Comparison of ENCODE assay signal across 16 cellular contexts in genomic region chr9:14633148-14633547, GRCh38.
DNase-seq lines count a peak whose midpoint lies in the region; ATAC-seq, FAIRE-seq and TF ChIP-seq lines count a peak whose summit lies in the region.
"Had no signal": no experiment of that assay in that cellular context is flagged by ENCODE, and none has a peak within 500 bp of the region (broad histone marks: within the 10 kb centered on the region; RNA-seq: fewer than 3 reads in every experiment).

No MANE protein-coding gene starts in this region.

- H3K4me3 Mint-ChIP-seq in H9 = no peak overlapping the region
- H3K4me3 Mint-ChIP-seq: CD4-positive, alpha-beta memory T cell had no signal

- H3K18ac ChIP-seq in H9 (ENCODE audit: insufficient read length, low read depth, low read length) = no peak overlapping the region
- no peak overlapping the region for H3K18ac ChIP-seq in H1 (ENCODE audit: extremely low read depth, low read length)

- H4K20me1 ChIP-seq in H9 (ENCODE audit: control insufficient read depth, insufficient read depth, insufficient read length) (no peaks in the 10 kb centered on the region), H1 (replicated peaks in 1 of 2; ENCODE audit: control insufficient read depth in 1 of 2, insufficient read depth in 2 of 2, low read length in 2 of 2) (peaks cover 0 to 2% of the 10 kb centered on the region in 2 experiments)

- H4K5ac ChIP-seq in H9 (ENCODE audit: insufficient read length, low read depth, low read length) (no peak overlapping the region), H1 (ENCODE audit: insufficient read length, low read depth, low read length) (no peak overlapping the region)

- no peaks in the 10 kb centered on the region for H3K4me1 ChIP-seq in H9 (ENCODE audit: insufficient read depth, low read length)
- peaks cover 0 to 3% (median under 1%) of the 10 kb centered on the region in 4 experiments; a peak in 3 of 7 replicates for H3K4me1 ChIP-seq in H1 (replicated peaks in 1 of 4; ENCODE audit: control insufficient read depth in 3 of 4, insufficient read depth in 4 of 4, low read length in 3 of 4)
- no peaks in the 10 kb centered on the region for H3K4me1 ChIP-seq in testis
- H3K4me1 ChIP-seq: A549, BE2C had no signal

- WGBS in H9 (ENCODE audit: extremely low coverage, insufficient read length, low lambda C conversion rate) = no CpG with 5 or more reads among the region's 3 CpGs
- 90% methylated on average over 3 of the region's 3 CpGs; no CpG with 5 or more reads in 1 of the 2 experiments for WGBS in H1 (ENCODE audit: extremely low coverage in 1 of 2, insufficient coverage in 1 of 2, insufficient read length in 1 of 2, insufficient replicate concordance in 2 of 2, low coverage in 1 of 2, low lambda C conversion rate in 2 of 2, missing lambda C conversion rate in 1 of 2), 2 experiments
- 86 to 100% methylated on average over 3 of the region's 3 CpGs for WGBS in testis, 2 donors

- H3K79me1 ChIP-seq in H9 (ENCODE audit: insufficient read depth, low read depth, low read length, poor library complexity, severe bottlenecking) = no peaks in the 10 kb centered on the region
- peaks cover 3% of the 10 kb centered on the region; the same call in 1 of the 2 replicates for H3K79me1 ChIP-seq in H1 (ENCODE audit: low read depth, low read length)

- POLR2A ChIA-PET in H1 (lab: Charles Lee; ENCODE audit: partially characterized antibody) = no interaction called here

- H2AFZ ChIP-seq in H9 (ENCODE audit: low read length) = no peak overlapping the region
- no peak overlapping the region for H2AFZ ChIP-seq in H1 (ENCODE audit: low read length)

- H3K9ac ChIP-seq in H9 (ENCODE audit: extremely low read depth, insufficient read length, low read length) (no peak overlapping the region), H1 (replicated peaks in 1 of 4; ENCODE audit: extremely low read depth in 1 of 4, low read depth in 3 of 4, low read length in 3 of 4) (no peak overlapping the region)

- H3K4me3 ChIP-seq in H1 (ENCODE audit: extremely low read depth in 1 of 4, insufficient read depth in 2 of 4, low read depth in 3 of 4, low read length in 4 of 4) (no peak overlapping the region), testis (no peak overlapping the region)
- H3K4me3 ChIP-seq: A549 had no signal

- intact Hi-C loops in testis (cut with DNase I; ENCODE audit: low total_unique reads) = no loop called here

- no peak overlapping the region for H2BK20ac ChIP-seq in H9 (ENCODE audit: low read depth, low read length, poor library complexity, severe bottlenecking)
- no peak overlapping the region for H2BK20ac ChIP-seq in H1 (ENCODE audit: low read length)

- H3K9me3 Mint-ChIP-seq in H9 = peaks cover 0 to 6% of the 10 kb centered on the region in 2 experiments; a peak in 3 of 5 replicates

- TF ChIP-seq CTCF in H9 (conservative IDR thresholded peaks at IDR 0.05) (peak; percentile 52), H1 (IDR thresholded peaks at IDR 0.05; ENCODE audit: control extremely low read depth in 1 of 3, insufficient read depth in 1 of 3, low read depth in 1 of 3, low read length in 3 of 3) (peak; percentile 32 to 53 (median 36)), testis (IDR thresholded peaks at IDR 0.05) (no peak), GM10266 (IDR thresholded peaks at IDR 0.05; ENCODE audit: control insufficient read depth, insufficient read depth, low read depth, missing control alignments) (no peak)

- no peak for ATAC-seq in HG03442 (IDR thresholded peaks at IDR 0.05; ENCODE audit: unreplicated experiment)
- ATAC-seq: A549 had no signal

- no peak overlapping the region for H2BK120ac ChIP-seq in H9 (ENCODE audit: low read depth, low read length, poor library complexity, severe bottlenecking)
- H2BK120ac ChIP-seq in H1 (replicated peaks; ENCODE audit: low read depth, low read length) = no peak overlapping the region

- CTCF ChIA-PET in H1 (lab: Charles Lee; ENCODE audit: partially characterized antibody) = interaction anchor here (0.8 to 1.5 kb wide), 8 partner anchors 16 to 221 kb away, joined by 3 to 6 read pairs (median 3); no protein-coding TSS in a partner anchor

- H3K79me2 ChIP-seq in H9 (ENCODE audit: insufficient read depth, low read length) (no peaks in the 10 kb centered on the region; the same call in 1 of the 2 replicates), H1 (ENCODE audit: control insufficient read depth in 1 of 2, insufficient read depth in 2 of 2, low read length in 2 of 2) (no peaks in the 10 kb centered on the region; a peak in 1 of 4 replicates)

- H3K4me2 ChIP-seq in H9 (ENCODE audit: insufficient read depth, insufficient read length, low read length) (no peak overlapping the region), H1 (ENCODE audit: insufficient read depth in 1 of 2, low read depth in 2 of 2, low read length in 2 of 2) (no peak overlapping the region)
- H3K4me2 ChIP-seq: A549 had no signal

- TF ChIP-seq POLR2A in H1 (IDR thresholded peaks at IDR 0.05; ENCODE audit: control extremely low read depth in 1 of 2, low read depth in 2 of 2, low read length in 2 of 2) = no peak
- TF ChIP-seq POLR2A in testis (IDR thresholded peaks at IDR 0.05) = no peak

- no peak overlapping the region for H3K27ac ChIP-seq in H9 (ENCODE audit: insufficient read length, low read depth, low read length)
- no peak overlapping the region for H3K27ac ChIP-seq in H1 (ENCODE audit: low read depth, low read length)
- no peak overlapping the region for H3K27ac ChIP-seq in substantia nigra (ENCODE audit: low read depth, low read length, poor library complexity, severe bottlenecking)
- no peak overlapping the region for H3K27ac ChIP-seq in testis
- H3K27ac ChIP-seq: A549, C4-2B, HL-60 had no signal

- H3K9me3 ChIP-seq in H9 (ENCODE audit: control insufficient read depth, low read depth, low read length) (no peaks in the 10 kb centered on the region), H1 (ENCODE audit: insufficient read depth in 2 of 2, low read depth in 1 of 2, low read length in 1 of 2) (no peaks in the 10 kb centered on the region; a peak in 1 of 4 replicates), testis (no peaks in the 10 kb centered on the region)
- H3K9me3 ChIP-seq: A549, BE2C had no signal

- H3K27me3 ChIP-seq in H9 (ENCODE audit: insufficient read depth, low read length) = no peaks in the 10 kb centered on the region
- no peaks in the 10 kb centered on the region for H3K27me3 ChIP-seq in H1 (replicated peaks in 1 of 4; ENCODE audit: control insufficient read depth in 3 of 4, extremely low read depth in 1 of 4, insufficient read depth in 3 of 4, low read length in 3 of 4)
- H3K27me3 ChIP-seq in testis = no peaks in the 10 kb centered on the region
- H3K27me3 ChIP-seq: BE2C had no signal

- H2BK15ac ChIP-seq in H9 (ENCODE audit: low read depth, low read length) (no peak overlapping the region), H1 (ENCODE audit: low read length) (no peak overlapping the region)

- H3K27me3 Mint-ChIP-seq in H9 (ENCODE audit: low read depth) = no peaks in the 10 kb centered on the region
- H3K27me3 Mint-ChIP-seq: CD4-positive, alpha-beta memory T cell had no signal

- H3K36me3 ChIP-seq in H1 (ENCODE audit: control insufficient read depth in 2 of 4, insufficient read depth in 4 of 4, low read length in 3 of 4) (no peaks in the 10 kb centered on the region), testis (ENCODE audit: low read depth, missing control alignments) (no peaks in the 10 kb centered on the region)
- H3K36me3 ChIP-seq: BE2C had no signal

- H3K23ac ChIP-seq in H9 (ENCODE audit: insufficient read length, low read depth, low read length) (no peak overlapping the region), H1 (ENCODE audit: insufficient read length) (no peak overlapping the region)

- H3K4ac ChIP-seq in H9 (ENCODE audit: low read depth, low read length) = no peak overlapping the region
- no peak overlapping the region for H3K4ac ChIP-seq in H1 (replicated peaks; ENCODE audit: insufficient read length, low read depth, low read length)

- no peak overlapping the region for H2BK5ac ChIP-seq in H9 (ENCODE audit: insufficient read length, low read length)
- H2BK5ac ChIP-seq in H1 (ENCODE audit: low read depth, low read length) = no peak overlapping the region

- peaks cover 11 to 27% (median 22%) of the 10 kb centered on the region in 3 experiments for H3K36me3 Mint-ChIP-seq in H9 (ENCODE audit: insufficient read depth in 1 of 3, low read depth in 3 of 3)

- no peak overlapping the region for H3K56ac ChIP-seq in H9 (ENCODE audit: insufficient read length, low read depth, low read length)
- no peak overlapping the region for H3K56ac ChIP-seq in H1 (replicated peaks; ENCODE audit: insufficient read length, low read depth, low read length)

- H3K27ac Mint-ChIP-seq in H9 = no peak overlapping the region; a peak in 1 of 7 replicates

- H4K91ac ChIP-seq in H9 (ENCODE audit: insufficient read length, low read depth, low read length) = no peak overlapping the region
- no peak overlapping the region for H4K91ac ChIP-seq in H1 (replicated peaks; ENCODE audit: insufficient read length, low read length)

- DNase-seq in H9 (peak; percentile 47), H1 (ENCODE audit: low read depth in 1 of 2, low spot score in 2 of 2) (no peak), islet precursor cell (peak; percentile 39), substantia nigra (lab: John Stamatoyannopoulos, UW) (no peak), testis (no peak), GM10266 (ENCODE audit: extremely low spot score) (no peak)
- DNase-seq: BE2C; CD4-positive, alpha-beta memory T cell; DMS79 had no signal

- H2BK12ac ChIP-seq in H9 (ENCODE audit: insufficient read length, low read depth, low read length) (no peak overlapping the region), H1 (ENCODE audit: low read depth, low read length) (no peak overlapping the region)

- H4K8ac ChIP-seq in H9 (replicated peaks; ENCODE audit: insufficient read length, low read depth, low read length) = no peak overlapping the region
- H4K8ac ChIP-seq in H1 (ENCODE audit: extremely low read depth, insufficient read depth, low read length) = no peak overlapping the region

- TF ChIP-seq EP300 in H1 (IDR thresholded peaks at IDR 0.05; ENCODE audit: borderline replicate concordance in 1 of 2, low read depth in 2 of 2, low read length in 2 of 2) = no peak

- H3K4me1 Mint-ChIP-seq in H9 = peaks cover 16 to 18% of the 10 kb centered on the region in 2 experiments

- H3K23me2 ChIP-seq in H9 (ENCODE audit: insufficient read length, low read depth, low read length, poor library complexity, severe bottlenecking) (no peaks in the 10 kb centered on the region), H1 (ENCODE audit: low read depth, low read length) (no peaks in the 10 kb centered on the region; the same call in 1 of the 2 replicates)

- peak; percentile 52 to 57 for TF ChIP-seq RAD21 in H1 (IDR thresholded peaks at IDR 0.05 in 1 of 2, conservative IDR thresholded peaks at IDR 0.05 in 1 of 2; ENCODE audit: low read depth in 2 of 2, low read length in 2 of 2)

- H3K14ac ChIP-seq in H9 (ENCODE audit: insufficient read depth, low read length) (no peak overlapping the region), H1 (ENCODE audit: insufficient read length) (no peak overlapping the region)

- no peak for FAIRE-seq in H1 (lab: Jason Lieb, UNC)
- FAIRE-seq: A549, G401.6, GM12892, H54 had no signal

- H2AK5ac ChIP-seq in H9 (ENCODE audit: insufficient read length, low read length) (no peak overlapping the region), H1 (ENCODE audit: low read depth, low read length) (no peak overlapping the region)

- no peak overlapping the region for H3T11ph ChIP-seq in H9 (ENCODE audit: low read length)

TF ChIP-seq in H1, 55 proteins besides CTCF, POLR2A, EP300 and RAD21 (continues in another document):
- no peak for TF ChIP-seq CHD2 (IDR thresholded peaks at IDR 0.05; ENCODE audit: low read length)

Comparison
In these comparisons a context has a peak if more than half of its experiments do, and no peak if none do; other contexts are left out.
1. DNase-seq: peak in H9 (single experiment) and islet precursor cell (single experiment); none in H1 (0 of 2), substantia nigra (0 of 49), testis (single experiment) and GM10266 (single experiment).
2. CTCF ChIP-seq: peak in H9 (single experiment) and H1 (3 of 3); none in testis (0 of 3) and GM10266 (single experiment).